8 cellular contexts compared by ENCODE assay signal in the genomic region with DNA sequence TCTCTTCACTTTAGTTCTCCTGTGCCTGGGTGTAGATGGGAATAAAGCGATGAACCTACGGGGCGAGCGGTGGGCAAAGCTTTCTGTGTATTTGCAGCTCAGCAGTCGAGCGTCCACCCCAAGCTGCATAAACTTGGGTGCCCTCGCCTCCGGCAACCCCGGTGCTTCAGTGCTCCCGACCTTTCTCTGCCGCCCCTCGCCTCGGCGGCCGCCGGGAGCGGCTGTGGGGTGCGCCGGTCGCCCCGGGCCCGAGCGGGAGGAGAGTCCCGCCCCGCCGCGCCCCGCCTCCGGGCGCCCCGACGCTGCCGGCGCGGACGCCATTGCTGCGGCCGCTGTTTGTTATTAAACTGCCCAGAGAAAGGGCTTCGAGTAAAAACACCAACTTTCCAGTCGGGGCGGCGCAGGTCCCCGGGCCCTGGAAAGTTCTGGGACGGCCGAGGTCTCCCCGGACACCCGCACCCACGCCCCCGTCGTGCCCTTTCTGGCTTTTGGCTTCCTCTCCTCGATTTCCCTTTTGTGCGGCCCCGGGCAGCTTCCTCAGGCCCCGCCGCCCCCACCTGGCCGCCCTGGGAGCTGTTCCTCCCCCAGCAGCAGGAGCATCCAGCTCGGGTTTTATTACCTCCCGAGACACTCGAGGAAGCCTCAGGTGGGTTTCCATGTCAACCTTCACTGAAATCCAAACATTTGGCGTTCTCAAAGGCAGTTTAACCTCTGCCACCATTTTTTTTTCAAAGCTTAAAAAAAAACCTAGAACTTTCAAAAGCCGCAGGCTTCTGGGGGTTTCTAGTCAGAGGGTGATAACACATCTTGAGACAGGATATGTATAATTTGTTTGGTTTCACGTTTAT.
DNase-seq lines count a peak whose midpoint lies in the region; ATAC-seq and TF ChIP-seq lines count a peak whose summit lies in the region.

No MANE protein-coding gene starts in this region.

- DNase-seq in GM13976 (ENCODE audit: low spot score) (peak; percentile 82), NCI-H146 (lab: John Stamatoyannopoulos, UW) (peak; percentile 92), choroid plexus epithelial cell (ENCODE audit: low read depth) (peak; percentile 85), left lobe of liver (ENCODE audit: low spot score) (peak; percentile 69), T1000 (lab: John Stamatoyannopoulos, UW) (no peak)
- peak; percentile 10 to 29 (median 10) for DNase-seq in stimulated activated CD4-positive, alpha-beta T cell treated with anti-CD3 and anti-CD28 coated beads, TNF-alpha, amount 100 ng/mL, for 4 hours (ENCODE audit: low read depth in 3 of 3)

- in situ Hi-C loops in GM13976 (cut with MboI; ENCODE audit: low sequenced_read_pairs, unreplicated experiment): no loop called here

- peak overlapping the region; percentile 70 for H3K4me3 ChIP-seq in choroid plexus epithelial cell (ENCODE audit: low read depth, low read length)

- TF ChIP-seq CTCF in GM13976 (IDR thresholded peaks at IDR 0.05; ENCODE audit: borderline replicate concordance, control extremely low read depth, extremely low read depth, insufficient read depth, missing control alignments): peak; percentile 11
- peak; percentile 36 for TF ChIP-seq CTCF in choroid plexus epithelial cell (conservative IDR thresholded peaks at IDR 0.05; ENCODE audit: low read depth, low read length)

- ATAC-seq in HG02642 (IDR thresholded peaks at IDR 0.05; ENCODE audit: poor library complexity, unreplicated experiment) (peak; percentile 87), left lobe of liver (peak; percentile 88)
- peak; percentile 71 to 73 for ATAC-seq in activated CD4-positive, CD25-positive, alpha-beta regulatory T cell treated with anti-CD3 and anti-CD28 coated beads, Interleukin-2, amount 50 U/mL, for 24 hours
